In genomic region chr10:93305122-93305521, GRCh38 we compare ENCODE assay signal across 29 cellular contexts.
"Had no signal": no experiment of that assay in that cellular context is flagged by ENCODE, and none has a peak within 500 bp of the region (broad histone marks: within the 10 kb centered on the region; RNA-seq: fewer than 3 reads in every experiment).

No MANE protein-coding gene starts in this region.

- H3K4me2 ChIP-seq: neural progenitor cell, smooth muscle cell had no signal

- H3K4me3 ChIP-seq: lower lobe of right lung, neural progenitor cell, right atrium auricular region, right lobe of liver, smooth muscle cell, transverse colon, upper lobe of left lung, vagina had no signal

- H3K27ac ChIP-seq: lower lobe of right lung, neural progenitor cell, neutrophil, parathyroid adenoma, right atrium auricular region, right lobe of liver, transverse colon, upper lobe of left lung, vagina had no signal

- H3K4me1 Mint-ChIP-seq: naive B cell; natural killer cell; stimulated activated memory B cell treated with anti-CD40 and anti-IgM and Interleukin-4, amounts not matched to agents 10 μg/mL and 1 μg/mL and 100 μg/mL, for 72 hours; stimulated activated naive CD8-positive, alpha-beta T cell treated with anti-CD3 and anti-CD28 coated beads, Interleukin-15, amount 100 ng/mL, for 72 hours had no signal

- H3K27me3 ChIP-seq: neural progenitor cell, neutrophil, right atrium auricular region, right lobe of liver, transverse colon, upper lobe of left lung, vagina had no signal

- H3K36me3 ChIP-seq: neural progenitor cell, neutrophil, right atrium auricular region, right lobe of liver had no signal

- H3K9ac ChIP-seq: neural progenitor cell, parathyroid adenoma had no signal

- H3K9me3 ChIP-seq: lower lobe of right lung, neutrophil, right atrium auricular region, right lobe of liver, transverse colon, upper lobe of left lung, vagina had no signal

- H3K79me2 ChIP-seq: parathyroid adenoma had no signal

- H3K27me3 Mint-ChIP-seq: progenitor cell of endocrine pancreas; stimulated activated naive CD8-positive, alpha-beta T cell treated with anti-CD3 and anti-CD28 coated beads, Interleukin-15, amount 100 ng/mL, for 72 hours had no signal

- H3K4me3 Mint-ChIP-seq: mesothelial cell of epicardium; naive B cell; natural killer cell; nephron progenitor cell; neural progenitor cell; stimulated activated memory B cell treated with anti-CD40 and anti-IgM and Interleukin-4, amounts not matched to agents 10 μg/mL and 1 μg/mL and 100 μg/mL, for 72 hours; stimulated activated naive CD8-positive, alpha-beta T cell treated with anti-CD3 and anti-CD28 coated beads, Interleukin-15, amount 100 ng/mL, for 72 hours had no signal

- H3K27ac Mint-ChIP-seq: mesothelial cell of epicardium; naive B cell; natural killer cell; neural progenitor cell; progenitor cell of endocrine pancreas; stimulated activated memory B cell treated with anti-CD40 and anti-IgM and Interleukin-4, amounts not matched to agents 10 μg/mL and 1 μg/mL and 100 μg/mL, for 72 hours; stimulated activated naive CD8-positive, alpha-beta T cell treated with anti-CD3 and anti-CD28 coated beads, Interleukin-15, amount 100 ng/mL, for 72 hours had no signal

- H3K36me3 Mint-ChIP-seq: naive B cell; natural killer cell; stimulated activated memory B cell treated with anti-CD40 and anti-IgM and Interleukin-4, amounts not matched to agents 10 μg/mL and 1 μg/mL and 100 μg/mL, for 72 hours had no signal

- H3K9me3 Mint-ChIP-seq: mesothelial cell of epicardium; naive B cell; natural killer cell; nephron progenitor cell; neural progenitor cell; stimulated activated memory B cell treated with anti-CD40 and anti-IgM and Interleukin-4, amounts not matched to agents 10 μg/mL and 1 μg/mL and 100 μg/mL, for 72 hours; stimulated activated naive CD8-positive, alpha-beta T cell treated with anti-CD3 and anti-CD28 coated beads, Interleukin-15, amount 100 ng/mL, for 72 hours had no signal

- DNase-seq: hippocampal formation; kidney glomerular epithelial cell; left cardiac atrium; lower lobe of right lung; mammary epithelial cell; mesenchymal stem cell; naive B cell; natural killer cell; nephron progenitor cell; occipital lobe; right lobe of liver; stimulated activated CD4-positive, alpha-beta T cell treated with anti-CD3 and anti-CD28 coated beads, Interleukin-1b, Interleukin-23, amount 100 ng/mL, for 48 hours; stimulated activated CD4-positive, alpha-beta T cell treated with anti-CD3 and anti-CD28 coated beads, Interleukin-2, amount 100 ng/mL, for 48 hours; stimulated activated CD4-positive, alpha-beta T cell treated with anti-CD3 and anti-CD28 coated beads, Interleukin-4, amount 100 ng/mL, for 4 hours; stimulated activated CD8-positive, alpha-beta memory T cell treated with anti-CD3 and anti-CD28 coated beads, Interleukin-4, amount 100 ng/mL, for 48 hours; stimulated activated naive CD4-positive, alpha-beta T cell treated with Interleukin-2 at 50 U/mL for 16 hours; stimulated activated naive CD8-positive, alpha-beta T cell treated with anti-CD3 and anti-CD28 coated beads, Interleukin-15, amount 100 ng/mL, for 72 hours; substantia nigra; transverse colon; upper lobe of left lung had no signal

- H3K4me1 ChIP-seq: lower lobe of right lung, parathyroid adenoma, right atrium auricular region, right lobe of liver, transverse colon, upper lobe of left lung, vagina had no signal
